Comparison of ENCODE assay signal across 1 cellular context in genomic region chr6:158810149-158811095, GRCh38.
TF ChIP-seq lines count a peak whose summit lies in the region.

No MANE protein-coding gene starts in this region.

TF ChIP-seq in K562, 482 proteins besides CTCF, POLR2A, EP300 and RAD21 (continued from another document):
- TF ChIP-seq ATF3 (IDR thresholded peaks at IDR 0.05): no peak
- TF ChIP-seq ATF3 (CRISPR knock-in tag; conservative IDR thresholded peaks at IDR 0.05): 0 out of 2 replicates have a peak, but pooled peaks have one; percentile 30
- TF ChIP-seq SUPT5H (IDR thresholded peaks at IDR 0.05): no peak
- TF ChIP-seq ESRRB (CRISPR knock-in tag; IDR thresholded peaks at IDR 0.05; ENCODE audit: borderline replicate concordance): no peak
